ENCODE assay signal across 1 cellular context in genomic region chr11:45933846-45934579, GRCh38.
TF ChIP-seq lines count a peak whose summit lies in the region.

No MANE protein-coding gene starts in this region.

TF ChIP-seq in HepG2, 621 proteins besides CTCF, POLR2A, EP300 and RAD21:
- TF ChIP-seq ZNF331 (CRISPR knock-in tag; IDR thresholded peaks at IDR 0.05) (no peak), ELF1 (CRISPR knock-in tag; IDR thresholded peaks at IDR 0.05) (no peak), ZNF883 (CRISPR knock-in tag; IDR thresholded peaks at IDR 0.05; ENCODE audit: not compliant biosample characterization) (no peak), TAF15 (IDR thresholded peaks at IDR 0.05; ENCODE audit: low read depth, low read length, poor library complexity, severe bottlenecking) (no peak), ZNF577 (CRISPR knock-in tag; IDR thresholded peaks at IDR 0.05; ENCODE audit: borderline replicate concordance, low read depth) (no peak), RFXAP (CRISPR knock-in tag; IDR thresholded peaks at IDR 0.05; ENCODE audit: borderline replicate concordance) (no peak), ZSCAN5A (CRISPR knock-in tag; IDR thresholded peaks at IDR 0.05; ENCODE audit: borderline replicate concordance) (no peak), THYN1 (CRISPR knock-in tag; IDR thresholded peaks at IDR 0.05; ENCODE audit: borderline replicate concordance, low read depth) (no peak), NCOA2 (CRISPR knock-in tag; IDR thresholded peaks at IDR 0.05) (no peak), PCBP2 (optimal IDR thresholded peaks at IDR 0.05; ENCODE audit: low read depth, low read length, poor library complexity, severe bottlenecking) (no peak), TAF1 (CRISPR knock-in tag; IDR thresholded peaks at IDR 0.05) (no peak), MEF2D (CRISPR knock-in tag; IDR thresholded peaks at IDR 0.05) (no peak), ZNF574 (CRISPR knock-in tag; IDR thresholded peaks at IDR 0.05) (no peak), ZBTB20 (CRISPR knock-in tag; IDR thresholded peaks at IDR 0.05; ENCODE audit: borderline replicate concordance, low read depth) (no peak), KLF13 (CRISPR knock-in tag; IDR thresholded peaks at IDR 0.05) (no peak), SETDB1 (CRISPR knock-in tag; IDR thresholded peaks at IDR 0.05; ENCODE audit: borderline replicate concordance) (no peak), WIZ (CRISPR knock-in tag; IDR thresholded peaks at IDR 0.05) (no peak), ZNF512 (CRISPR knock-in tag; IDR thresholded peaks at IDR 0.05) (no peak)
